9 cellular contexts compared by ENCODE assay signal in genomic region chr1:89069955-89070354, GRCh38. TPM values are rescaled to one million over a fixed set of nuclear protein-coding genes. Genes with fewer than 3 reads are reported as not detected.
A peak's percentile ranks its signal among the peaks of the same experiment; 100 is the strongest.
DNase-seq lines count a peak whose midpoint lies in the region; ATAC-seq, FAIRE-seq and TF ChIP-seq lines count a peak whose summit lies in the region.
"Had no signal": no experiment of that assay in that cellular context is flagged by ENCODE, and none has a peak within 500 bp of the region (broad histone marks: within the 10 kb centered on the region; RNA-seq: fewer than 3 reads in every experiment).

No MANE protein-coding gene starts in this region.

- H3K9me3 Mint-ChIP-seq in activated naive CD4-positive, alpha-beta T cell treated with anti-CD3 and anti-CD28 coated beads for 36 hours = peaks cover 17% of the 10 kb centered on the region
- H3K9me3 Mint-ChIP-seq in activated T-helper 17 cell treated with anti-CD3 and anti-CD28 coated beads, Interleukin-2, amount 50 U/mL, for 72 hours = peaks cover 17% of the 10 kb centered on the region

- H3K4me1 ChIP-seq in left lung (peaks cover 0 to 17% of the 10 kb centered on the region in 2 donors), thoracic aorta (ENCODE audit: control insufficient read depth in 1 of 2, low read depth in 2 of 2) (peaks cover 3 to 6% of the 10 kb centered on the region in 2 donors)

- H3K36me3 ChIP-seq in left lung (no peaks in the 10 kb centered on the region), thoracic aorta (no peaks in the 10 kb centered on the region)

- peak overlapping the region; percentile 81 for H3K27ac Mint-ChIP-seq in activated naive CD4-positive, alpha-beta T cell treated with anti-CD3 and anti-CD28 coated beads for 36 hours
- peak overlapping the region; percentile 73 for H3K27ac Mint-ChIP-seq in activated T-helper 17 cell treated with anti-CD3 and anti-CD28 coated beads, Interleukin-2, amount 50 U/mL, for 72 hours

- H3K4me3 ChIP-seq in left lung (peak overlapping the region; percentile 5 to 33), thoracic aorta (peak overlapping the region; percentile 62)

- intact Hi-C loops in activated naive CD4-positive, alpha-beta T cell treated with anti-CD3 and anti-CD28 coated beads for 36 hours (cut with micrococcal nuclease) = no loop called here
- intact Hi-C loops in left lung (cut with DNase I) = no loop called here

- H3K36me3 Mint-ChIP-seq in activated naive CD4-positive, alpha-beta T cell treated with anti-CD3 and anti-CD28 coated beads for 36 hours (ENCODE audit: low read depth) = peaks cover 1% of the 10 kb centered on the region
- no peaks in the 10 kb centered on the region for H3K36me3 Mint-ChIP-seq in activated T-helper 17 cell treated with anti-CD3 and anti-CD28 coated beads, Interleukin-2, amount 50 U/mL, for 72 hours (ENCODE audit: low read depth)

- peak overlapping the region; percentile 73 for H3K4me3 Mint-ChIP-seq in activated naive CD4-positive, alpha-beta T cell treated with anti-CD3 and anti-CD28 coated beads for 36 hours
- peak overlapping the region; percentile 79 for H3K4me3 Mint-ChIP-seq in activated T-helper 17 cell treated with anti-CD3 and anti-CD28 coated beads, Interleukin-2, amount 50 U/mL, for 72 hours

- peaks cover 27% of the 10 kb centered on the region for H3K4me1 Mint-ChIP-seq in activated naive CD4-positive, alpha-beta T cell treated with anti-CD3 and anti-CD28 coated beads for 36 hours (ENCODE audit: low read depth)
- H3K4me1 Mint-ChIP-seq in activated T-helper 17 cell treated with anti-CD3 and anti-CD28 coated beads, Interleukin-2, amount 50 U/mL, for 72 hours = peaks cover 16% of the 10 kb centered on the region

- H3K9me3 ChIP-seq in left lung (no peaks in the 10 kb centered on the region), thoracic aorta (peaks cover 4% of the 10 kb centered on the region)

- H3K27me3 ChIP-seq in left lung (no peaks in the 10 kb centered on the region), thoracic aorta (replicated peaks; ENCODE audit: insufficient read depth) (no peaks in the 10 kb centered on the region)

- no peaks in the 10 kb centered on the region for H3K27me3 Mint-ChIP-seq in activated naive CD4-positive, alpha-beta T cell treated with anti-CD3 and anti-CD28 coated beads for 36 hours (ENCODE audit: low read depth)
- no peaks in the 10 kb centered on the region for H3K27me3 Mint-ChIP-seq in activated T-helper 17 cell treated with anti-CD3 and anti-CD28 coated beads, Interleukin-2, amount 50 U/mL, for 72 hours

- DNase-seq in activated naive CD4-positive, alpha-beta T cell treated with anti-CD3 and anti-CD28 coated beads for 36 hours = no peak
- DNase-seq in activated naive CD4-positive, alpha-beta T cell treated with Interleukin-2 at 50 U/mL for 16 hours = no peak
- no peak for DNase-seq in left lung
- no peak for DNase-seq in thoracic aorta (ENCODE audit: low spot score)
- DNase-seq in dedifferentiated amniotic fluid mesenchymal stem cell (ENCODE audit: extremely low spot score) = no peak
- DNase-seq in HTR-8/SVneo (ENCODE audit: insufficient read length, low spot score) = no peak
- no peak for DNase-seq in LoVo (ENCODE audit: low spot score)

- H3K27ac ChIP-seq in left lung (peak overlapping the region; percentile 35 to 65), thoracic aorta (no peak overlapping the region)
- H3K27ac ChIP-seq: C4-2B had no signal

- TF ChIP-seq CTCF in left lung (IDR thresholded peaks at IDR 0.05) = no peak
- no peak for TF ChIP-seq CTCF in thoracic aorta (IDR thresholded peaks at IDR 0.05)

- CTCF ChIA-PET in activated naive CD4-positive, alpha-beta T cell treated with anti-CD3 and anti-CD28 coated beads for 36 hours (lab: Charles Lee) = interaction anchor here (0.5 to 1.3 kb wide), 3 partner anchors 16 to 85 kb away, joined by 3 to 5 read pairs (median 3); no protein-coding TSS in a partner anchor

- no peak for FAIRE-seq in HTR-8/SVneo (lab: Jason Lieb, UNC)

- no peak for ATAC-seq in activated T-helper 17 cell treated with anti-CD3 and anti-CD28 coated beads, Interleukin-2, amount 50 U/mL, for 72 hours (replicated peaks)
- ATAC-seq in left lung = no peak
- no peak for ATAC-seq in thoracic aorta (ENCODE audit: insufficient number of reproducible peaks, low FRiP score, low read depth)

RNA-seq across cellular contexts. Expression of gene GBP1, which starts 4.9 kb away (rescaled TPM):
- total RNA-seq in activated naive CD4-positive, alpha-beta T cell treated with anti-CD3 and anti-CD28 coated beads for 36 hours = 10 to 100 TPM; 48.2 to 52.8 TPM
- total RNA-seq in activated T-helper 17 cell treated with anti-CD3 and anti-CD28 coated beads, Interleukin-2, amount 50 U/mL, for 72 hours = 10 to 100 TPM; 56.7 to 83.7 TPM
- total RNA-seq in left lung = 10 to 100 TPM; 51.3 to 64.3 TPM
- total RNA-seq in thoracic aorta = 10 to 100 TPM; 26.4 to 68.9 TPM

RNA-seq across cellular contexts. Expression of gene GBP3, which starts 47.3 kb away (rescaled TPM):
- total RNA-seq in activated naive CD4-positive, alpha-beta T cell treated with anti-CD3 and anti-CD28 coated beads for 36 hours = 1 to 10 TPM; 1.4 to 1.8 TPM
- 1 to 10 TPM; 5.7 to 7.6 TPM for total RNA-seq in activated T-helper 17 cell treated with anti-CD3 and anti-CD28 coated beads, Interleukin-2, amount 50 U/mL, for 72 hours
- 10 to 100 TPM; 31.0 to 32.6 TPM for total RNA-seq in left lung
- 10 to 100 TPM; 44.7 to 51.9 TPM for total RNA-seq in thoracic aorta

RNA-seq across cellular contexts. Expression of gene GBP2, which starts 56.0 kb away (rescaled TPM):
- 100 to 1,000 TPM; 338 to 351 TPM for total RNA-seq in activated naive CD4-positive, alpha-beta T cell treated with anti-CD3 and anti-CD28 coated beads for 36 hours
- total RNA-seq in activated T-helper 17 cell treated with anti-CD3 and anti-CD28 coated beads, Interleukin-2, amount 50 U/mL, for 72 hours = 100 to 1,000 TPM; 205 to 313 TPM
- total RNA-seq in left lung (10 to 100 TPM; 36.3 to 67.2 TPM), thoracic aorta (10 to 100 TPM; 79.7 to 89.5 TPM)

Comparison
In these comparisons a context has a peak if more than half of its experiments do, and no peak if none do; other contexts are left out.
1. H3K27ac ChIP-seq: peak in left lung (2 of 2); none in thoracic aorta (0 of 2).